9 cellular contexts compared by ENCODE assay signal in genomic region chr22:45316796-45317526, GRCh38. TPM values are rescaled to one million over a fixed set of nuclear protein-coding genes. Genes with fewer than 3 reads are reported as not detected.
A peak's percentile ranks its signal among the peaks of the same experiment; 100 is the strongest.
DNase-seq lines count a peak whose midpoint lies in the region; ATAC-seq and TF ChIP-seq lines count a peak whose summit lies in the region.
"Had no signal": no experiment of that assay in that cellular context is flagged by ENCODE, and none has a peak within 500 bp of the region (broad histone marks: within the 10 kb centered on the region; RNA-seq: fewer than 3 reads in every experiment).

No MANE protein-coding gene starts in this region.

- TF ChIP-seq CTCF in RWPE1 (conservative IDR thresholded peaks at IDR 0.05; ENCODE audit: low read depth) = no peak
- no peak for TF ChIP-seq CTCF in parathyroid adenoma (IDR thresholded peaks at IDR 0.05)
- no peak for TF ChIP-seq CTCF in PC-9 (conservative IDR thresholded peaks at IDR 0.05)

- peak overlapping the region; percentile 4 for H3K4me3 ChIP-seq in CD4-positive, CD25-positive, alpha-beta regulatory T cell (ENCODE audit: low read depth, low read length)
- peak overlapping the region; percentile 23 for H3K4me3 ChIP-seq in parathyroid adenoma (ENCODE audit: low read depth, low read length)
- H3K4me3 ChIP-seq in PC-9 = no peak overlapping the region

- CTCF ChIA-PET in RWPE1 (lab: Yijun Ruan, JAX) (no interaction called here), PC-9 (lab: Charles Lee) (no interaction called here)

- H3K9me3 ChIP-seq in CD4-positive, CD25-positive, alpha-beta regulatory T cell (ENCODE audit: control insufficient read depth in 2 of 2, low read length in 2 of 2) = no peaks in the 10 kb centered on the region
- H3K9me3 ChIP-seq in parathyroid adenoma (ENCODE audit: control insufficient read depth, low read length) (no peaks in the 10 kb centered on the region), PC-9 (ENCODE audit: insufficient read depth, low read depth) (no peaks in the 10 kb centered on the region)

- POLR2A ChIA-PET in RWPE1 (lab: Yijun Ruan, JAX; ENCODE audit: low non-redundant PET) = no interaction called here
- POLR2A ChIA-PET in PC-9 (lab: Charles Lee; ENCODE audit: unreplicated experiment) = no interaction called here

- peaks cover 6% of the 10 kb centered on the region; the same call in 1 of the 2 replicates for H3F3A ChIP-seq in PC-9 (ENCODE audit: insufficient read depth, low read depth)

- no peak for DNase-seq in CD4-positive, CD25-positive, alpha-beta regulatory T cell
- no peak for DNase-seq in RWPE1 (ENCODE audit: low spot score)
- DNase-seq in erythroblast (lab: John Stamatoyannopoulos, UW) = peak; percentile 15 to 28
- DNase-seq in mucosa of gallbladder (ENCODE audit: low spot score) = no peak
- no peak for DNase-seq in NCI-H2107 treated with DMSO at 0.1 percent for 48 hours (lab: John Stamatoyannopoulos, UW; ENCODE audit: unreplicated experiment)
- DNase-seq in PC-9 = no peak
- DNase-seq: activated CD8-positive, alpha-beta memory T cell treated with anti-CD3 and anti-CD28 coated beads for 24 hours had no signal

- no peaks in the 10 kb centered on the region for H3K27me3 ChIP-seq in CD4-positive, CD25-positive, alpha-beta regulatory T cell (ENCODE audit: control insufficient read depth, insufficient read depth, low read length)
- no peaks in the 10 kb centered on the region for H3K27me3 ChIP-seq in parathyroid adenoma (ENCODE audit: control insufficient read depth, insufficient read depth, low read length)
- no peaks in the 10 kb centered on the region for H3K27me3 ChIP-seq in PC-9 (ENCODE audit: insufficient read depth, low read depth)

- H3K9me2 ChIP-seq in PC-9 (ENCODE audit: insufficient read depth) = no peaks in the 10 kb centered on the region

- no peaks in the 10 kb centered on the region for H3K9me3 Mint-ChIP-seq in CD4-positive, CD25-positive, alpha-beta regulatory T cell

- peaks cover 4% of the 10 kb centered on the region for H3K27me3 Mint-ChIP-seq in CD4-positive, CD25-positive, alpha-beta regulatory T cell

- no peak overlapping the region for H3K9ac ChIP-seq in parathyroid adenoma

- TF ChIP-seq POLR2A in erythroblast (IDR thresholded peaks at IDR 0.05; ENCODE audit: low read length) = no peak

- intact Hi-C loops in PC-9 (cut with micrococcal nuclease; ENCODE audit: unreplicated experiment) = loop anchor here (10.0 kb wide), 1 partner anchor 118 kb away; no protein-coding TSS in a partner anchor

- H3K4me2 ChIP-seq in parathyroid adenoma (ENCODE audit: low read length) = peak overlapping the region; percentile 46
- H3K4me2 ChIP-seq in PC-9 = no peak overlapping the region

- peaks cover 52% of the 10 kb centered on the region for H4K20me1 ChIP-seq in PC-9 (ENCODE audit: insufficient read depth)

- peaks cover 3% of the 10 kb centered on the region for H3K36me3 Mint-ChIP-seq in CD4-positive, CD25-positive, alpha-beta regulatory T cell

- H3K27ac Mint-ChIP-seq in CD4-positive, CD25-positive, alpha-beta regulatory T cell = peak overlapping the region; percentile 92 to 100 (median 99)

- peaks cover 12 to 97% (median 65%) of the 10 kb centered on the region in 4 donors for H3K4me1 Mint-ChIP-seq in CD4-positive, CD25-positive, alpha-beta regulatory T cell

- H3K36me3 ChIP-seq in CD4-positive, CD25-positive, alpha-beta regulatory T cell (ENCODE audit: control insufficient read depth, insufficient read depth, low read length) = peaks cover 7% of the 10 kb centered on the region
- no peaks in the 10 kb centered on the region for H3K36me3 ChIP-seq in parathyroid adenoma (ENCODE audit: control insufficient read depth, insufficient read depth, low read length)
- H3K36me3 ChIP-seq in PC-9 (ENCODE audit: low read depth) = 0 out of 2 replicates have a peak, but pooled peaks cover 10% of the 10 kb centered on the region

- BruUV-seq in PC-9 (replicated peaks; lab: Mats Ljungman, UMichigan) = no TSS peak

- ATAC-seq in CD4-positive, CD25-positive, alpha-beta regulatory T cell (ENCODE audit: low read depth in 2 of 2) = no peak
- ATAC-seq in HG02798 (IDR thresholded peaks at IDR 0.05; ENCODE audit: poor library complexity, unreplicated experiment) = no peak

- H2AFZ ChIP-seq in parathyroid adenoma (no peak overlapping the region), PC-9 (no peak overlapping the region)

- H3K27ac ChIP-seq in CD4-positive, CD25-positive, alpha-beta regulatory T cell (ENCODE audit: insufficient read depth, low read length, poor library complexity, severe bottlenecking) = peak overlapping the region; percentile 100
- peak overlapping the region; percentile 64 for H3K27ac ChIP-seq in RWPE1
- peak overlapping the region; percentile 75 for H3K27ac ChIP-seq in parathyroid adenoma
- no peak overlapping the region for H3K27ac ChIP-seq in PC-9

- peaks cover 4% of the 10 kb centered on the region for H3K79me2 ChIP-seq in parathyroid adenoma
- H3K79me2 ChIP-seq in PC-9 (ENCODE audit: low read depth) = peaks cover 92% of the 10 kb centered on the region

- H3K4me1 ChIP-seq in CD4-positive, CD25-positive, alpha-beta regulatory T cell (ENCODE audit: control insufficient read depth, insufficient read depth, low read length, poor library complexity, severe bottlenecking) = peaks cover 96% of the 10 kb centered on the region
- peaks cover 3% of the 10 kb centered on the region for H3K4me1 ChIP-seq in parathyroid adenoma
- H3K4me1 ChIP-seq in PC-9 (replicated peaks; ENCODE audit: insufficient read depth) = no peaks in the 10 kb centered on the region

- peak overlapping the region; percentile 21 to 70 (median 45) for H3K4me3 Mint-ChIP-seq in CD4-positive, CD25-positive, alpha-beta regulatory T cell

RNA-seq across cellular contexts. Expression of gene FAM118A, which starts 7.2 kb away (rescaled TPM):
- 456 TPM for total RNA-seq in CD4-positive, CD25-positive, alpha-beta regulatory T cell
- polyA plus RNA-seq in CD4-positive, CD25-positive, alpha-beta regulatory T cell = 10 to 100 TPM; 34.5 to 66.1 (median 48.2) TPM
- total RNA-seq in mucosa of gallbladder (76.3 TPM), PC-9 (2021) (24.4 and 35.4 TPM in 2 replicates)

RNA-seq across cellular contexts. Expression of gene UPK3A, which starts 32.2 kb away (rescaled TPM):
- not detected for total RNA-seq in CD4-positive, CD25-positive, alpha-beta regulatory T cell
- not detected for polyA plus RNA-seq in CD4-positive, CD25-positive, alpha-beta regulatory T cell
- 0.40 TPM for total RNA-seq in mucosa of gallbladder
- 1.0 and 1.4 TPM in 2 replicates for total RNA-seq in PC-9 (2021)

Comparison
In these comparisons a context has a peak if more than half of its experiments do, and no peak if none do; other contexts are left out.
1. DNase-seq: peak in erythroblast (2 of 2); none in CD4-positive, CD25-positive, alpha-beta regulatory T cell (0 of 3), RWPE1 (single experiment), mucosa of gallbladder (single experiment), NCI-H2107 treated with DMSO at 0.1 percent for 48 hours (single experiment) and PC-9 (0 of 2).